9 cellular contexts compared by ENCODE assay signal in the genomic region with DNA sequence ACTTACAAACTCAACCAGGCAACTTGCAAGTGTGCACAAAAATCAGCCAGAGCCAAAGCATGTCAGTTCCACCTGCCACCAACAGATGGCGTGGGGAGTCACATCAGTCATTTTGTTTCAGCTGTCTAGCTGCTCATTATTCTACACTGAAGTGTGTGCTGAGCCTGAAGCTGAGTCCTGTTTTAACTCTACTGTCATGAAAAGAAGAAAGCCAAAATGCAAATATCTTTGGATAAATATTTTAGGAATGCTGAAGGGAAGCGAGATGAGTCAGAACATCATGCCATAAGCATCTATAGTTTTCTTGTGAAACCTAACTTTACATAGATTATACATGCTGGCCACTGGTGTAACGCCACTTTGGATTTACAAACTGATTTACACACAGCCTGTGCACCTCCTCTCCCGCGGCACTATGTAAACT.
DNase-seq lines count a peak whose midpoint lies in the region; ATAC-seq, FAIRE-seq and TF ChIP-seq lines count a peak whose summit lies in the region.
"Had no signal": no experiment of that assay in that cellular context is flagged by ENCODE, and none has a peak within 500 bp of the region (broad histone marks: within the 10 kb centered on the region; RNA-seq: fewer than 3 reads in every experiment).

No MANE protein-coding gene starts in this region.

- WGBS in trophoblast cell (ENCODE audit: extremely low coverage, insufficient coverage, insufficient read length), result no CpG with 5 or more reads among the region's 5 CpGs

- TF ChIP-seq CTCF in D721Med (IDR thresholded peaks at IDR 0.05; ENCODE audit: insufficient read depth, missing control alignments) (peak; percentile 97), KMS-11 (conservative IDR thresholded peaks at IDR 0.05; ENCODE audit: low read depth, low read length) (peak; percentile 96), type B pancreatic cell (conservative IDR thresholded peaks at IDR 0.05) (peak; percentile 91)

- no peaks in the 10 kb centered on the region for H3K9me3 Mint-ChIP-seq in type B pancreatic cell
- H3K9me3 Mint-ChIP-seq in activated T-helper 17 cell treated with anti-CD3 and anti-CD28 coated beads, Interleukin-2, amount 50 U/mL, for 72 hours, result no peaks in the 10 kb centered on the region

- H3K27me3 Mint-ChIP-seq in type B pancreatic cell, result no peaks in the 10 kb centered on the region
- no peaks in the 10 kb centered on the region for H3K27me3 Mint-ChIP-seq in activated T-helper 17 cell treated with anti-CD3 and anti-CD28 coated beads, Interleukin-2, amount 50 U/mL, for 72 hours

- H2BK5ac ChIP-seq in trophoblast cell (ENCODE audit: low read depth, low read length, poor library complexity), result no peak overlapping the region

- no peaks in the 10 kb centered on the region for H3K27me3 ChIP-seq in KMS-11 (ENCODE audit: insufficient read depth, low read depth)
- H3K27me3 ChIP-seq in trophoblast cell (ENCODE audit: insufficient read depth, low read length), result no peaks in the 10 kb centered on the region

- no peak overlapping the region for H4K12ac ChIP-seq in trophoblast cell (ENCODE audit: low read depth, low read length)

- no peaks in the 10 kb centered on the region for H4K20me1 ChIP-seq in KMS-11 (ENCODE audit: insufficient read depth)

- H3K27ac ChIP-seq in KMS-11 (no peak overlapping the region), trophoblast cell (ENCODE audit: low read depth, low read length) (no peak overlapping the region)

- no peak overlapping the region for H3K4me2 ChIP-seq in KMS-11
- no peak overlapping the region for H3K4me2 ChIP-seq in trophoblast cell (ENCODE audit: low read length)

- no peak overlapping the region for H2AK5ac ChIP-seq in trophoblast cell (ENCODE audit: low read length)

- no peak for FAIRE-seq in D721Med (lab: Jason Lieb, UNC)
- FAIRE-seq: TTC549 had no signal

- H3K9me3 ChIP-seq in trophoblast cell (ENCODE audit: insufficient read depth, low read depth, low read length), result no peaks in the 10 kb centered on the region

- no peak overlapping the region for H4K8ac ChIP-seq in trophoblast cell (ENCODE audit: low read depth, low read length)

- DNase-seq in D721Med (ENCODE audit: insufficient read length, low spot score) (peak; percentile 34), RPMI7951 (ENCODE audit: low read depth) (peak; percentile 50), glomerular endothelial cell (ENCODE audit: extremely low read depth, low read depth, low spot score) (peak; percentile 45), trophoblast cell (peak; percentile 61 to 88), type B pancreatic cell (ENCODE audit: extremely low spot score, unreplicated experiment) (no peak)
- peak; percentile 65 for DNase-seq in activated naive CD4-positive, alpha-beta T cell treated with Interleukin-2 at 50 U/mL for 16 hours

- no peak overlapping the region for H3K4me3 Mint-ChIP-seq in type B pancreatic cell
- no peak overlapping the region for H3K4me3 Mint-ChIP-seq in activated T-helper 17 cell treated with anti-CD3 and anti-CD28 coated beads, Interleukin-2, amount 50 U/mL, for 72 hours

- H2AFZ ChIP-seq in KMS-11 (ENCODE audit: low read depth) (no peak overlapping the region), trophoblast cell (ENCODE audit: insufficient read depth, low read length, poor library complexity) (no peak overlapping the region)

- H3K14ac ChIP-seq in trophoblast cell (ENCODE audit: low read length), result no peak overlapping the region

- H3K4ac ChIP-seq in trophoblast cell (ENCODE audit: low read depth, low read length), result no peak overlapping the region

- no peak overlapping the region for H3K27ac Mint-ChIP-seq in type B pancreatic cell
- H3K27ac Mint-ChIP-seq in activated T-helper 17 cell treated with anti-CD3 and anti-CD28 coated beads, Interleukin-2, amount 50 U/mL, for 72 hours, result no peak overlapping the region

- peaks cover 6% of the 10 kb centered on the region for H3K4me1 ChIP-seq in KMS-11 (ENCODE audit: low read depth, poor library complexity, severe bottlenecking)
- peaks cover 0 to under 1% of the 10 kb centered on the region in 2 experiments for H3K4me1 ChIP-seq in trophoblast cell (ENCODE audit: control insufficient read depth in 1 of 2, insufficient read depth in 2 of 2, low read length in 2 of 2)

- no peak for ATAC-seq in activated T-helper 17 cell treated with anti-CD3 and anti-CD28 coated beads, Interleukin-2, amount 50 U/mL, for 72 hours (replicated peaks)

- no peak overlapping the region for H2BK12ac ChIP-seq in trophoblast cell (ENCODE audit: low read length)

- H3K79me1 ChIP-seq in trophoblast cell (ENCODE audit: low read length), result no peaks in the 10 kb centered on the region

- no peak overlapping the region for H3K4me3 ChIP-seq in KMS-11 (IDR thresholded peaks at IDR 0.05; ENCODE audit: insufficient read depth, low read depth, low read length)
- no peak overlapping the region for H3K4me3 ChIP-seq in trophoblast cell (ENCODE audit: low read depth, low read length)

- H3K79me2 ChIP-seq in KMS-11 (ENCODE audit: insufficient read depth, low read depth), result no peaks in the 10 kb centered on the region
- no peaks in the 10 kb centered on the region for H3K79me2 ChIP-seq in trophoblast cell (ENCODE audit: control insufficient read depth, insufficient read depth, low read length, poor library complexity)

- no peaks in the 10 kb centered on the region for H3K36me3 ChIP-seq in KMS-11 (ENCODE audit: insufficient read depth)
- H3K36me3 ChIP-seq in trophoblast cell (ENCODE audit: control insufficient read depth in 1 of 2, insufficient read depth in 2 of 2, low read length in 2 of 2), result peaks cover 0 to 2% of the 10 kb centered on the region in 2 experiments

- H3K9ac ChIP-seq in KMS-11, result no peak overlapping the region
- no peak overlapping the region for H3K9ac ChIP-seq in trophoblast cell (ENCODE audit: low read length)

- no peak overlapping the region for H4K91ac ChIP-seq in trophoblast cell (ENCODE audit: low read depth, low read length)

- H3K18ac ChIP-seq in trophoblast cell (ENCODE audit: low read length), result no peak overlapping the region

- no peak overlapping the region for H2BK120ac ChIP-seq in trophoblast cell (ENCODE audit: insufficient read depth, low read length, poor library complexity)

- H3K23ac ChIP-seq in trophoblast cell (ENCODE audit: low read length), result no peak overlapping the region

- peaks cover 7% of the 10 kb centered on the region for H3K36me3 Mint-ChIP-seq in type B pancreatic cell
- H3K36me3 Mint-ChIP-seq in activated T-helper 17 cell treated with anti-CD3 and anti-CD28 coated beads, Interleukin-2, amount 50 U/mL, for 72 hours (ENCODE audit: low read depth), result peaks cover 8% of the 10 kb centered on the region

- no peaks in the 10 kb centered on the region for H3K4me1 Mint-ChIP-seq in type B pancreatic cell (ENCODE audit: unreplicated experiment)
- H3K4me1 Mint-ChIP-seq in activated T-helper 17 cell treated with anti-CD3 and anti-CD28 coated beads, Interleukin-2, amount 50 U/mL, for 72 hours, result no peaks in the 10 kb centered on the region
